Comparison of ENCODE assay signal across 23 cellular contexts in genomic region chr1:236845830-236846229, GRCh38. TPM values are rescaled to one million over a fixed set of nuclear protein-coding genes. Genes with fewer than 3 reads are reported as not detected.
DNase-seq lines count a peak whose midpoint lies in the region; ATAC-seq, FAIRE-seq and TF ChIP-seq lines count a peak whose summit lies in the region.
"Had no signal": no experiment of that assay in that cellular context is flagged by ENCODE, and none has a peak within 500 bp of the region (broad histone marks: within the 10 kb centered on the region; RNA-seq: fewer than 3 reads in every experiment).

No MANE protein-coding gene starts in this region.

- peak; percentile 7 for DNase-seq in DMS53 (lab: John Stamatoyannopoulos, UW)
- no peak for DNase-seq in DMS53 treated with DMSO at 0.1 percent for 48 hours (lab: John Stamatoyannopoulos, UW; ENCODE audit: unreplicated experiment)
- DNase-seq in D721Med (ENCODE audit: insufficient read length, low spot score), result no peak
- DNase-seq in hepatocyte (ENCODE audit: low spot score), result no peak
- peak in 1 of 6 donors; percentile 33 for DNase-seq in pancreas
- DNase-seq in NCI-H2196 treated with DMSO at 0.1 percent for 48 hours (lab: John Stamatoyannopoulos, UW; ENCODE audit: unreplicated experiment), result no peak
- no peak for DNase-seq in frontal cortex (ENCODE audit: low spot score in 2 of 2)
- DNase-seq: Caco-2; CD8-positive, alpha-beta T cell; MM.1S; NCI-H2029; NCI-H446 treated with DMSO at 0.1 percent for 48 hours; NCI-H526; NCI-H82; NK-92 treated with Interleukin-12 subunit alpha and Interleukin-12 subunit beta, amount 100 ng/mL, for 24 hours; PC-9; SHP77 had no signal

- no peaks in the 10 kb centered on the region for H3K27me3 ChIP-seq in hepatocyte
- no peaks in the 10 kb centered on the region for H3K27me3 ChIP-seq in pancreas

- ATAC-seq in pancreas, result peak; percentile 42 to 76 (median 63)
- no peak for ATAC-seq in SK-N-SH treated with all-trans-retinoic acid at 6 μM for 48 hours
- ATAC-seq: CD8-positive, alpha-beta T cell had no signal

- peak overlapping the region; percentile 44 for H3K4me2 ChIP-seq in hepatocyte
- H3K4me2 ChIP-seq: KMS-11, PC-9 had no signal

- no peak overlapping the region for H2AFZ ChIP-seq in hepatocyte
- H2AFZ ChIP-seq: PC-9 had no signal

- H3K27ac ChIP-seq in hepatocyte (peak overlapping the region; percentile 79), pancreas (peak overlapping the region in 2 of 4 donors; percentile 20 to 39)
- H3K27ac ChIP-seq: 22Rv1, C4-2B, KMS-11, PC-9 had no signal

- no peaks in the 10 kb centered on the region for H3K79me2 ChIP-seq in hepatocyte

- H3K9me2 ChIP-seq in hepatocyte (replicated peaks; ENCODE audit: insufficient read depth), result no peaks in the 10 kb centered on the region

- intact Hi-C loops in pancreas (cut with DNase I), result no loop called here

- 71% methylated on average over 2 of the region's 2 CpGs for WGBS in hepatocyte (ENCODE audit: low lambda C conversion rate, missing lambda C conversion rate)
- 26 to 33% methylated on average over 2 of the region's 2 CpGs for WGBS in pancreas, 2 donors

- H3K4me3 ChIP-seq in hepatocyte (no peak overlapping the region), pancreas (no peak overlapping the region)
- H3K4me3 ChIP-seq: PC-9 had no signal

- TF ChIP-seq CTCF in D721Med (IDR thresholded peaks at IDR 0.05; ENCODE audit: insufficient read depth, missing control alignments), result no peak
- no peak for TF ChIP-seq CTCF in hepatocyte (IDR thresholded peaks at IDR 0.05; ENCODE audit: poor library complexity)
- TF ChIP-seq CTCF in pancreas (IDR thresholded peaks at IDR 0.05), result no peak

- FAIRE-seq in D721Med (lab: Jason Lieb, UNC) (peak; percentile 38), pancreas (lab: Jason Lieb, UNC) (no peak), frontal cortex (lab: Jason Lieb, UNC) (no peak)
- FAIRE-seq: GM18507, H54 had no signal

- H3K9me3 ChIP-seq in hepatocyte (ENCODE audit: low read depth) (no peaks in the 10 kb centered on the region), pancreas (no peaks in the 10 kb centered on the region)
- H3K9me3 ChIP-seq: Caco-2 had no signal

- H3K4me1 ChIP-seq in hepatocyte (ENCODE audit: insufficient read depth), result peaks cover 14% of the 10 kb centered on the region
- peaks cover 10 to 22% (median 16%) of the 10 kb centered on the region in 3 donors for H3K4me1 ChIP-seq in pancreas
- H3K4me1 ChIP-seq: Caco-2 had no signal

- no peaks in the 10 kb centered on the region for H4K20me1 ChIP-seq in hepatocyte (ENCODE audit: insufficient read depth, poor library complexity, severe bottlenecking)

- H3K36me3 ChIP-seq in hepatocyte (replicated peaks; ENCODE audit: insufficient read depth, low read depth), result no peaks in the 10 kb centered on the region
- H3K36me3 ChIP-seq in pancreas, result peaks cover 0 to 4% (median 0%) of the 10 kb centered on the region in 3 donors

TF ChIP-seq in SK-N-SH treated with all-trans-retinoic acid at 6 μM for 48 hours, 23 proteins besides CTCF, POLR2A, EP300 and RAD21:
- no peak for TF ChIP-seq ESRRG (CRISPR knock-in tag; IDR thresholded peaks at IDR 0.05)
- TF ChIP-seq ZFP3 (CRISPR knock-in tag; IDR thresholded peaks at IDR 0.05), result no peak
- no peak for TF ChIP-seq TOX (CRISPR knock-in tag; IDR thresholded peaks at IDR 0.05; ENCODE audit: borderline replicate concordance)
- no peak for TF ChIP-seq CSRNP3 (CRISPR knock-in tag; IDR thresholded peaks at IDR 0.05)

RNA-seq across cellular contexts. Expression of gene MTR, which starts 50.7 kb away (rescaled TPM):
- total RNA-seq in hepatocyte, result 23.8 TPM in 2 replicates
- polyA plus RNA-seq in hepatocyte, result 9.6 and 11.7 TPM in 2 replicates
- 10 to 100 TPM; 20.8 to 29.1 (median 25.8) TPM for total RNA-seq in pancreas
- polyA plus RNA-seq in pancreas, result 1 to 10 TPM; 8.1 to 8.6 TPM
- total RNA-seq in frontal cortex, result 24.1 TPM
